14 cellular contexts compared by ENCODE assay signal in the genomic region with DNA sequence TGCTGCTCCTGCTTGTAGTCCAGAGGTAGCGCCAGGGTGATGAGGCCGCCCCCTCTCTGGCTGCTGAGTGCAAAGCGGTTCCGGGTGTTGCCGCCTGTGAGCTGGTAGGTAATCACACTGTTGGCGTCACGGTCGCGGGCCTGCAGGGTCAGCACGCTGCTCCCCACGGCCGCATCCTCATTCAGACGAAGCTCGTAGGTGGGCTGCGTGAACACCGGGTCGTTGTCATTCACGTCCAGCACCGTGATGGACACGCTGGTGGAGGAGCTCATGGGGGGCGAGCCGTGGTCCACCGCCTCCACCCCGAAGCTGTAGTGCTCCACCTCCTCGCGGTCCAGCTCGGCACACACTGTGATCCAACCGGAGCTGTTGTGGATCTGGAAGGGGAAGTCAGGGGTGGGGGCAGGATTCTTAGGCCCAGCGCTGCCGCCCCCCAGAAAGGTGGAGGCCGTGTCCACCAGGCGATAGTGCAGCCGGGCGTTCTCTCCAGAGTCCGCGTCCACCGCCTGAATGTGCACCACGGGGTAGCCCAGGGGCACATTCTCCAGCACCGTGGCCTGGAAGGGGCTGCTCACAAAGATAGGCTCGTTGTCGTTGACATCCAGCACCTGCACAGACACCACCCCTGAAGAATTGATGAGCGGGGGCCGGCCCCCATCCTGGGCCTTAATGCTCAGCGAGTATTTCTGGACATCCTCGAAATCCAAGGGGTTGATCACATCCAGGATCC. TPM values are rescaled to one million over a fixed set of nuclear protein-coding genes. Genes with fewer than 3 reads are reported as not detected.
A peak's percentile ranks its signal among the peaks of the same experiment; 100 is the strongest.
DNase-seq lines count a peak whose midpoint lies in the region; ATAC-seq and TF ChIP-seq lines count a peak whose summit lies in the region.
"Had no signal": no experiment of that assay in that cellular context is flagged by ENCODE, and none has a peak within 500 bp of the region (broad histone marks: within the 10 kb centered on the region; RNA-seq: fewer than 3 reads in every experiment).

No MANE protein-coding gene starts in this region.

- peaks cover 5% of the 10 kb centered on the region for H3K27me3 ChIP-seq in CD8-positive, alpha-beta T cell (ENCODE audit: insufficient read depth, low read length)
- H3K27me3 ChIP-seq in PC-9 (ENCODE audit: insufficient read depth, low read depth) = no peaks in the 10 kb centered on the region
- H3K27me3 ChIP-seq in osteoblast (ENCODE audit: insufficient read depth, low read length) = peaks cover 20% of the 10 kb centered on the region

- H3K9me2 ChIP-seq in PC-9 (ENCODE audit: insufficient read depth) = no peaks in the 10 kb centered on the region

- H3K9me3 Mint-ChIP-seq in CD8-positive, alpha-beta T cell = no peaks in the 10 kb centered on the region
- H3K9me3 Mint-ChIP-seq in chondrocyte (ENCODE audit: low read depth) = no peaks in the 10 kb centered on the region

- H3K4me3 ChIP-seq in CD8-positive, alpha-beta T cell (ENCODE audit: low read depth, low read length) = no peak overlapping the region
- no peak overlapping the region for H3K4me3 ChIP-seq in PC-9
- H3K4me3 ChIP-seq in osteoblast (ENCODE audit: insufficient read depth, low read length) = no peak overlapping the region

- DNase-seq in CD8-positive, alpha-beta T cell = no peak
- DNase-seq in PC-9 (no peak), chondrocyte (ENCODE audit: low spot score) (peak; percentile 82), osteoblast (ENCODE audit: insufficient read length, low spot score, missing footprints) (peak; percentile 79), mesenteric fat pad (ENCODE audit: low spot score) (no peak)
- DNase-seq: CD4-positive, CD25-positive, alpha-beta regulatory T cell; DMS79; H9; NCI-H187; NCI-H345; NCI-H69; NK-92 treated with Interleukin-12 subunit alpha and Interleukin-12 subunit beta, amount 100 ng/mL, for 24 hours had no signal

- H3K79me2 ChIP-seq in PC-9 (ENCODE audit: low read depth) = peaks cover 59% of the 10 kb centered on the region
- no peaks in the 10 kb centered on the region for H3K79me2 ChIP-seq in osteoblast (ENCODE audit: insufficient read depth, low read length)

- H3K27ac ChIP-seq in CD8-positive, alpha-beta T cell (ENCODE audit: low read depth, low read length) = no peak overlapping the region
- H3K27ac ChIP-seq in PC-9 (no peak overlapping the region), osteoblast (ENCODE audit: low read depth, low read length) (no peak overlapping the region)

- H3K4me1 Mint-ChIP-seq in CD8-positive, alpha-beta T cell (ENCODE audit: low read depth) = peaks cover 7% of the 10 kb centered on the region
- H3K4me1 Mint-ChIP-seq in chondrocyte (ENCODE audit: low read depth) = peaks cover 67% of the 10 kb centered on the region

- no peak overlapping the region for H2AFZ ChIP-seq in PC-9
- H2AFZ ChIP-seq in osteoblast (ENCODE audit: low read length) = no peak overlapping the region

- peaks cover 45% of the 10 kb centered on the region for H3F3A ChIP-seq in PC-9 (ENCODE audit: insufficient read depth, low read depth)

- H3K4me3 Mint-ChIP-seq in CD8-positive, alpha-beta T cell = peak overlapping the region; percentile 15
- H3K4me3 Mint-ChIP-seq in chondrocyte (ENCODE audit: unreplicated experiment) = peak overlapping the region; percentile 33

- no peaks in the 10 kb centered on the region for H3K36me3 Mint-ChIP-seq in CD8-positive, alpha-beta T cell
- H3K36me3 Mint-ChIP-seq in chondrocyte (ENCODE audit: low read depth) = peaks cover 1% of the 10 kb centered on the region

- no peak overlapping the region for H3K27ac Mint-ChIP-seq in CD8-positive, alpha-beta T cell
- no peak overlapping the region for H3K27ac Mint-ChIP-seq in chondrocyte (ENCODE audit: unreplicated experiment)
- H3K27ac Mint-ChIP-seq: CD4-positive, CD25-positive, alpha-beta regulatory T cell; H9 had no signal

- no peak for TF ChIP-seq CTCF in CD8-positive, alpha-beta T cell (IDR thresholded peaks at IDR 0.05)
- TF ChIP-seq CTCF in PC-9 (conservative IDR thresholded peaks at IDR 0.05) (no peak), chondrocyte (IDR thresholded peaks at IDR 0.05) (no peak), osteoblast (IDR thresholded peaks at IDR 0.05; ENCODE audit: extremely low read depth, low read depth, low read length) (no peak)

- TSS peak; percentile 10 for BruUV-seq in PC-9 (replicated peaks; lab: Mats Ljungman, UMichigan)

- no peaks in the 10 kb centered on the region for H3K36me3 ChIP-seq in CD8-positive, alpha-beta T cell (ENCODE audit: insufficient read depth, low read length)
- H3K36me3 ChIP-seq in PC-9 (ENCODE audit: low read depth) (no peaks in the 10 kb centered on the region), osteoblast (ENCODE audit: insufficient read depth, low read length) (no peaks in the 10 kb centered on the region)

- no peaks in the 10 kb centered on the region for H3K9me3 ChIP-seq in CD8-positive, alpha-beta T cell (ENCODE audit: low read length)
- no peaks in the 10 kb centered on the region for H3K9me3 ChIP-seq in PC-9 (ENCODE audit: insufficient read depth, low read depth)
- H3K9me3 ChIP-seq in osteoblast (ENCODE audit: low read depth, low read length) = no peaks in the 10 kb centered on the region

- no peak overlapping the region for H3K4me2 ChIP-seq in PC-9
- H3K4me2 ChIP-seq in osteoblast (ENCODE audit: insufficient read depth, low read length) = no peak overlapping the region

- intact Hi-C loops in CD8-positive, alpha-beta T cell (cut with DNase I, micrococcal nuclease) = no loop called here
- intact Hi-C loops in PC-9 (cut with micrococcal nuclease; ENCODE audit: unreplicated experiment) = no loop called here

- peaks cover 30% of the 10 kb centered on the region for H3K27me3 Mint-ChIP-seq in CD8-positive, alpha-beta T cell (ENCODE audit: low read depth)
- H3K27me3 Mint-ChIP-seq in chondrocyte (ENCODE audit: low read depth) = no peaks in the 10 kb centered on the region

- no peaks in the 10 kb centered on the region for H3K4me1 ChIP-seq in CD8-positive, alpha-beta T cell (ENCODE audit: insufficient read depth, low read length)
- H3K4me1 ChIP-seq in PC-9 (replicated peaks; ENCODE audit: insufficient read depth) (peaks cover 50% of the 10 kb centered on the region), osteoblast (ENCODE audit: insufficient read depth, low read length) (peaks cover 15% of the 10 kb centered on the region)

- H4K20me1 ChIP-seq in PC-9 (ENCODE audit: insufficient read depth) (no peaks in the 10 kb centered on the region), osteoblast (ENCODE audit: insufficient read depth, low read length) (no peaks in the 10 kb centered on the region)

- CTCF ChIA-PET in CD8-positive, alpha-beta T cell (lab: Charles Lee) = no interaction called here
- CTCF ChIA-PET in PC-9 (lab: Charles Lee) = no interaction called here

- ATAC-seq in CD8-positive, alpha-beta T cell = no peak
- ATAC-seq in esophagus mucosa = no peak
- no peak for ATAC-seq in GM21723 (IDR thresholded peaks at IDR 0.05; ENCODE audit: unreplicated experiment)

- POLR2A ChIA-PET in CD8-positive, alpha-beta T cell (lab: Charles Lee) = no interaction called here
- POLR2A ChIA-PET in PC-9 (lab: Charles Lee; ENCODE audit: unreplicated experiment) = no interaction called here

RNA-seq across cellular contexts. Expression of gene CELSR1, which starts 2.4 kb away (rescaled TPM):
- total RNA-seq in CD8-positive, alpha-beta T cell = 1 to 10 TPM in 1 of 2 experiments, under 1 TPM in 1; 0.92 to 1.0 TPM
- 37.6 and 55.4 TPM in 2 replicates for total RNA-seq in PC-9 (2021)
- total RNA-seq in chondrocyte = 27.9 to 42.7 TPM (median 29.8 TPM) in 3 replicates
- total RNA-seq in osteoblast = 2.7 and 3.6 TPM in 2 replicates
- 36.0 TPM for total RNA-seq in esophagus mucosa
- total RNA-seq in mesenteric fat pad = 1.8 TPM

Comparison
In these comparisons a context has a peak if more than half of its experiments do, and no peak if none do; other contexts are left out.
1. DNase-seq: peak in chondrocyte (single experiment) and osteoblast (single experiment); none in CD8-positive, alpha-beta T cell (0 of 7), PC-9 (0 of 2) and mesenteric fat pad (single experiment).